ENCODE assay signal across 8 cellular contexts in the genomic region with DNA sequence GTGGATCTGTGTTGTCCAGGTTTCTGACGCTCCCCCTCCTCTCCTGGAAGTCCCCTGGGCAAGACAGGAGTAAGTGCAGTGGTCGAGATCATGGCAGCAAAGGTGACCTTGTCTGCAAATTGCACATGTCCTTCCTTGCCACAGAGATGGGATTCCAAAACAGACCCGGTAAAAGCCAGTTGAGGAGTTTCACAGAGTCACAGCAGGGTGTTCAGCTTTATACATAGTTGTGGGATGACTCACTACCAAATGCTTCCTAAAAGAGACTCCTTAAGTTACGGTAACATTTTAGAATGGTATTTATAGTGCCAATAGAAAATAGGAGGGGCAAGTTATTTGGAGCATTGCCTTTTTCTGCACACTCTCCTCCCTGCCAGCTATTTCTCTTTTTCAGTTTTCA.
DNase-seq lines count a peak whose midpoint lies in the region; ATAC-seq, FAIRE-seq and TF ChIP-seq lines count a peak whose summit lies in the region.

No MANE protein-coding gene starts in this region.

- H3K27ac ChIP-seq in astrocyte (ENCODE audit: low read depth, low read length) (peak overlapping the region; percentile 69), thoracic aorta (peak overlapping the region; percentile 83 to 89)

- H4K20me1 ChIP-seq in astrocyte (ENCODE audit: insufficient read depth, low read length): no peaks in the 10 kb centered on the region

- peak overlapping the region; percentile 97 for H3K27ac Mint-ChIP-seq in astrocyte (ENCODE audit: unreplicated experiment)

- H3K27me3 ChIP-seq in astrocyte (ENCODE audit: insufficient read depth, low read length) (no peaks in the 10 kb centered on the region), thoracic aorta (replicated peaks; ENCODE audit: insufficient read depth) (no peaks in the 10 kb centered on the region)

- peaks cover 2% of the 10 kb centered on the region for H3K36me3 Mint-ChIP-seq in astrocyte (ENCODE audit: low read depth, unreplicated experiment)

- peak; percentile 66 for FAIRE-seq in astrocyte (lab: Jason Lieb, UNC)

- peaks cover 41% of the 10 kb centered on the region for H3K4me1 ChIP-seq in astrocyte (ENCODE audit: insufficient read depth, low read length)
- H3K4me1 ChIP-seq in thoracic aorta (ENCODE audit: control insufficient read depth in 1 of 2, low read depth in 2 of 2): peaks cover 37 to 52% of the 10 kb centered on the region in 2 donors

- peak overlapping the region; percentile 79 for H3K4me2 ChIP-seq in astrocyte (ENCODE audit: low read length)

- H2AFZ ChIP-seq in astrocyte (ENCODE audit: low read depth, low read length): no peak overlapping the region

- no peaks in the 10 kb centered on the region for H3K27me3 Mint-ChIP-seq in astrocyte (ENCODE audit: low read depth, unreplicated experiment)

- H3K9me3 ChIP-seq in astrocyte (ENCODE audit: insufficient read depth, low read depth, low read length) (no peaks in the 10 kb centered on the region), thoracic aorta (no peaks in the 10 kb centered on the region)

- no peaks in the 10 kb centered on the region for H3K36me3 ChIP-seq in astrocyte (ENCODE audit: insufficient read depth, low read length)
- H3K36me3 ChIP-seq in thoracic aorta: no peaks in the 10 kb centered on the region

- no peaks in the 10 kb centered on the region for H3K9me3 Mint-ChIP-seq in astrocyte (ENCODE audit: unreplicated experiment)

- H3K79me2 ChIP-seq in astrocyte (ENCODE audit: insufficient read depth, low read length): no peaks in the 10 kb centered on the region

- H3K4me3 Mint-ChIP-seq in astrocyte (ENCODE audit: unreplicated experiment): peak overlapping the region; percentile 74

- peak; percentile 47 for ATAC-seq in HG03520 (IDR thresholded peaks at IDR 0.05; ENCODE audit: unreplicated experiment)
- ATAC-seq in thoracic aorta (ENCODE audit: insufficient number of reproducible peaks, low FRiP score, low read depth): peak; percentile 84

- H3K9ac ChIP-seq in astrocyte (ENCODE audit: low read length): peak overlapping the region; percentile 66

- no peak for TF ChIP-seq CTCF in astrocyte (IDR thresholded peaks at IDR 0.05; ENCODE audit: insufficient read depth, low read depth, low read length)
- TF ChIP-seq CTCF in thoracic aorta (IDR thresholded peaks at IDR 0.05): no peak

- H3K4me3 ChIP-seq in astrocyte (ENCODE audit: insufficient read depth, low read depth, low read length) (peak overlapping the region; percentile 28), thoracic aorta (peak overlapping the region; percentile 49)

- H3K4me1 Mint-ChIP-seq in astrocyte (ENCODE audit: low read depth, unreplicated experiment): peaks cover 39% of the 10 kb centered on the region

- DNase-seq in COLO829 (ENCODE audit: low spot score) (peak; percentile 94), astrocyte (ENCODE audit: low read depth) (peak; percentile 94), iPS-NIHi7 (ENCODE audit: extremely low spot score) (peak; percentile 67), thoracic aorta (ENCODE audit: low spot score) (no peak)
- DNase-seq in stimulated activated CD4-positive, alpha-beta T cell treated with anti-CD3 and anti-CD28 coated beads, Interleukin-2, amount 100 ng/mL, for 48 hours: no peak
- DNase-seq in activated naive CD4-positive, alpha-beta T cell (lab: John Stamatoyannopoulos, UW): no peak
- DNase-seq in activated CD8-positive, alpha-beta memory T cell treated with anti-CD3 and anti-CD28 coated beads for 24 hours: no peak

Comparison
In these comparisons a context has a peak if more than half of its experiments do, and no peak if none do; other contexts are left out.
1. DNase-seq: peak in COLO829 (single experiment), astrocyte (single experiment) and iPS-NIHi7 (single experiment); none in thoracic aorta (single experiment), stimulated activated CD4-positive, alpha-beta T cell treated with anti-CD3 and anti-CD28 coated beads, Interleukin-2, amount 100 ng/mL, for 48 hours (0 of 2), activated naive CD4-positive, alpha-beta T cell (0 of 4) and activated CD8-positive, alpha-beta memory T cell treated with anti-CD3 and anti-CD28 coated beads for 24 hours (single experiment).